ENCODE assay signal across 11 cellular contexts in the genomic region with DNA sequence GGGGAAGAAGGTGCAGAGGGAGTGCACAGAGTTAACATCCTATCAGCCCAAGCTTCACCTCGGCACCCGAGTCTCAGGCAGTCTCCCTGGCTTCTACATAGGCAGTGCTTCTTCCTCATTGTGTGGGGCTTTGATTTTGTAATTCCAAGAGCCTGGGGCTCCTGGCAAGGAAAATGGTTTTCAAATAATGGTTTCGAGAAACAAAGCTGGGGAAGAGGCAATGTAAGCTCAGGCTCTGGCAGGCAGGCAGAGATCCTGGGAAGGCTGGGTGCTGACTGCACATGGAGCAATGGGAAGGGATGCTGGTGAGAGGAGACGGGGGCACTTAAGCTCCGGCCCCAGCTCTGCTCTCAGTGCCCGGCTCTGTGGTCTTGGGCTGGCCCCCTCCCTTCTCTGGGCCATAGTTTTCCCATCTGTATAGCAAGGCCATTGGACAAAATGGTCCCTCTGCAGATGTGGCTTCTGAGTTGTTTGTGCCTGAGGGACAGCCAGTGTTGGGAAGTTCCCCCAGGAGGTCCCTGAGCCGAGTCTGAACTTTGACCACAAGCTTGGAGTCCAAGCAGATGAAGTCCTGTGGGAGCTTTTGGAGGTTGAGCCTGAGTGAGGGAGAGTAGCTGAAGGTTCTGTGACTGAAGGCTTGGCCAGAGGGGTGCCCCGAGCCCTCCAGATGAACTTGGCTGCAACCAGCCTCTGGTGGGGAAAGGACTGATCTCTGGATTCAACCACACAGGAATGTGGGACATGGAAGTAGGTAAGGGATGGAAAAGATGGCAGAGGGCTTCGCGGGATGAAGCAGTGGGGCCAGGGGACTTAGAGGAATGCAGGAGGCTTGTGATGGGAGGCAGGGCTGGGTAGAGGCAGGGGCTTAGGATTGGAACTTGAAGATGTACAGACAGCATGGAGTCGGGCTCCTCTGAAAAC. TPM values are rescaled to one million over a fixed set of nuclear protein-coding genes. Genes with fewer than 3 reads are reported as not detected.
DNase-seq lines count a peak whose midpoint lies in the region; ATAC-seq and TF ChIP-seq lines count a peak whose summit lies in the region.
"Had no signal": no experiment of that assay in that cellular context is flagged by ENCODE, and none has a peak within 500 bp of the region (broad histone marks: within the 10 kb centered on the region; RNA-seq: fewer than 3 reads in every experiment).

No MANE protein-coding gene starts in this region.

- no peaks in the 10 kb centered on the region for H3K9me3 ChIP-seq in SK-N-SH
- no peaks in the 10 kb centered on the region for H3K9me3 ChIP-seq in fibroblast of lung (ENCODE audit: control insufficient read depth, insufficient read depth, low read depth, low read length)
- H3K9me3 ChIP-seq in muscle layer of colon (ENCODE audit: low read length), result no peaks in the 10 kb centered on the region
- no peaks in the 10 kb centered on the region for H3K9me3 ChIP-seq in tibial nerve
- no peaks in the 10 kb centered on the region for H3K9me3 ChIP-seq in PC-3 (ENCODE audit: low read length)

- no peak overlapping the region for H2AFZ ChIP-seq in SK-N-SH (ENCODE audit: low read depth)
- no peak overlapping the region for H2AFZ ChIP-seq in fibroblast of lung (ENCODE audit: low read length)
- no peak overlapping the region for H2AFZ ChIP-seq in PC-3 (ENCODE audit: low read length)

- CTCF ChIA-PET in SK-N-SH (lab: Yijun Ruan, JAX), result interaction anchor here (1.1 to 52.5 kb wide), 5 partner anchors 12 to 36 kb away, joined by 3 to 1751 read pairs (median 6); a partner anchor contains a TSS
- CTCF ChIA-PET in PC-3 (lab: Charles Lee), result no interaction called here

- H3K27ac ChIP-seq in SK-N-SH (ENCODE audit: low read depth in 2 of 2, low read length in 1 of 2) (peak overlapping the region; percentile 81 to 90), fibroblast of lung (ENCODE audit: insufficient read depth, low read length) (peak overlapping the region; percentile 90), muscle layer of colon (ENCODE audit: low read depth, low read length) (peak overlapping the region; percentile 99), tibial nerve (peak overlapping the region; percentile 73 to 90 (median 84)), PC-3 (ENCODE audit: low read length) (no peak overlapping the region)

- no peak for TF ChIP-seq EP300 in SK-N-SH (IDR thresholded peaks at IDR 0.05; ENCODE audit: borderline replicate concordance in 1 of 2, low read depth in 1 of 2, low read length in 1 of 2)
- TF ChIP-seq EP300 in tibial nerve (IDR thresholded peaks at IDR 0.05), result no peak

- BruUV-seq in PC-3 (replicated peaks; lab: Mats Ljungman, UMichigan), result no TSS peak

- ATAC-seq in PC-3, result no peak

- intact Hi-C loops in PC-3 (cut with micrococcal nuclease), result no loop called here

- H3F3A ChIP-seq in SK-N-SH (replicated peaks; ENCODE audit: insufficient read depth) (peaks cover 40% of the 10 kb centered on the region), PC-3 (ENCODE audit: low read length, unreplicated experiment) (no peaks in the 10 kb centered on the region)

- DNase-seq in SK-N-SH (no peak), fibroblast of lung (ENCODE audit: low read depth in 2 of 2) (no peak), tibial nerve (ENCODE audit: low spot score in 2 of 2) (no peak), PC-3 (no peak), NOMO-1 (lab: John Stamatoyannopoulos, UW; ENCODE audit: unreplicated experiment in 2 of 2) (no peak), medulla oblongata (ENCODE audit: extremely low spot score) (no peak), GM10266 (ENCODE audit: extremely low spot score) (no peak)
- DNase-seq: anterior cingulate cortex, DMS79 treated with DMSO at 0.1 percent for 48 hours, naive B cell had no signal

- H3K4me1 ChIP-seq in SK-N-SH (ENCODE audit: control insufficient read depth in 1 of 2, insufficient read depth in 2 of 2, low read depth in 1 of 2, low read length in 1 of 2) (peaks cover 44 to 66% of the 10 kb centered on the region in 2 experiments), fibroblast of lung (ENCODE audit: control insufficient read depth, extremely low read depth, insufficient read depth, low read length) (peaks cover 43% of the 10 kb centered on the region), muscle layer of colon (ENCODE audit: insufficient read depth, low read length) (peaks cover 32% of the 10 kb centered on the region), tibial nerve (peaks cover 0 to 21% (median 0%) of the 10 kb centered on the region in 4 donors), PC-3 (ENCODE audit: insufficient read depth, low read length) (peaks cover 6% of the 10 kb centered on the region; the same call in 1 of the 2 replicates)

- TF ChIP-seq RAD21 in SK-N-SH (IDR thresholded peaks at IDR 0.05; ENCODE audit: low read length), result no peak

- H4K20me1 ChIP-seq in SK-N-SH (ENCODE audit: insufficient read depth) (peaks cover 52% of the 10 kb centered on the region), fibroblast of lung (ENCODE audit: control insufficient read depth, extremely low read depth, insufficient read depth, low read length) (no peaks in the 10 kb centered on the region), PC-3 (ENCODE audit: low read length) (no peaks in the 10 kb centered on the region)

- no peak for TF ChIP-seq POLR2A in tibial nerve (IDR thresholded peaks at IDR 0.05)

- no peaks in the 10 kb centered on the region for H3K9me2 ChIP-seq in SK-N-SH
- no peaks in the 10 kb centered on the region for H3K9me2 ChIP-seq in PC-3 (replicated peaks; ENCODE audit: low read length)

- no peaks in the 10 kb centered on the region for H3K27me3 ChIP-seq in SK-N-SH (ENCODE audit: insufficient read depth)
- H3K27me3 ChIP-seq in fibroblast of lung (ENCODE audit: control insufficient read depth, insufficient read depth, low read length), result no peaks in the 10 kb centered on the region
- no peaks in the 10 kb centered on the region for H3K27me3 ChIP-seq in muscle layer of colon (ENCODE audit: control insufficient read depth in 1 of 2, insufficient read depth in 2 of 2, low read length in 2 of 2)
- H3K27me3 ChIP-seq in tibial nerve, result no peaks in the 10 kb centered on the region
- H3K27me3 ChIP-seq in PC-3 (ENCODE audit: low read length), result no peaks in the 10 kb centered on the region

- TF ChIP-seq CTCF in SK-N-SH (IDR thresholded peaks at IDR 0.05), result no peak
- TF ChIP-seq CTCF in fibroblast of lung (conservative IDR thresholded peaks at IDR 0.05 in 1 of 2, IDR thresholded peaks at IDR 0.05 in 1 of 2; ENCODE audit: low read depth in 1 of 2, low read length in 2 of 2), result no peak
- no peak for TF ChIP-seq CTCF in tibial nerve (IDR thresholded peaks at IDR 0.05)
- no peak for TF ChIP-seq CTCF in PC-3 (conservative IDR thresholded peaks at IDR 0.05; ENCODE audit: low read depth, low read length)
- TF ChIP-seq CTCF in GM10266 (IDR thresholded peaks at IDR 0.05; ENCODE audit: control insufficient read depth, insufficient read depth, low read depth, missing control alignments), result no peak

- H3K79me2 ChIP-seq in SK-N-SH (ENCODE audit: insufficient read depth) (peaks cover 61% of the 10 kb centered on the region), fibroblast of lung (ENCODE audit: control insufficient read depth, insufficient read depth, low read length) (peaks cover 60% of the 10 kb centered on the region), PC-3 (ENCODE audit: low read length) (no peaks in the 10 kb centered on the region)

- WGBS in SK-N-SH (ENCODE audit: low lambda C conversion rate), result 71% methylated on average over 11 of the region's 11 CpGs
- whole genome bisulfite sequencing in tibial nerve, 2 donors, result 45 to 48% methylated on average over 11 of the region's 11 CpGs

- H3K9ac ChIP-seq in SK-N-SH (peak overlapping the region; percentile 62), fibroblast of lung (ENCODE audit: insufficient read depth, low read length) (peak overlapping the region; percentile 88), muscle layer of colon (ENCODE audit: low read length) (peak overlapping the region; percentile 99), PC-3 (ENCODE audit: low read length) (no peak overlapping the region)

- H3K4me2 ChIP-seq in SK-N-SH (peak overlapping the region; percentile 91), fibroblast of lung (ENCODE audit: extremely low read depth, insufficient read depth, low read length) (peak overlapping the region; percentile 74), PC-3 (ENCODE audit: low read length) (no peak overlapping the region)

- H3K36me3 ChIP-seq in SK-N-SH (replicated peaks in 1 of 2; ENCODE audit: control insufficient read depth in 1 of 2, insufficient read depth in 2 of 2, low read length in 1 of 2) (peaks cover 0 to 12% of the 10 kb centered on the region in 2 experiments), fibroblast of lung (ENCODE audit: control insufficient read depth, insufficient read depth, low read length) (peaks cover 4% of the 10 kb centered on the region), muscle layer of colon (ENCODE audit: insufficient read depth, low read length) (peaks cover 55% of the 10 kb centered on the region), tibial nerve (no peaks in the 10 kb centered on the region), PC-3 (ENCODE audit: low read depth, low read length) (no peaks in the 10 kb centered on the region)

- POLR2A ChIA-PET in SK-N-SH (lab: Yijun Ruan, JAX) (interaction anchor here (0.9 to 4.7 kb wide), 5 partner anchors 9 to 22 kb away, joined by 3 to 30 read pairs (median 5); no protein-coding TSS in a partner anchor), PC-3 (lab: Charles Lee; ENCODE audit: unreplicated experiment) (no interaction called here)

- peak overlapping the region; percentile 53 to 72 for H3K4me3 ChIP-seq in SK-N-SH (ENCODE audit: low read depth in 2 of 2, low read length in 1 of 2)
- peak overlapping the region; percentile 70 to 95 (median 87) for H3K4me3 ChIP-seq in fibroblast of lung (replicated peaks in 1 of 4; ENCODE audit: control extremely low read depth in 1 of 4, insufficient read depth in 1 of 4, low read depth in 3 of 4, low read length in 4 of 4)
- H3K4me3 ChIP-seq in muscle layer of colon (ENCODE audit: low read depth in 1 of 2, low read length in 2 of 2), result peak overlapping the region; percentile 98 to 99
- H3K4me3 ChIP-seq in tibial nerve, result peak overlapping the region; percentile 35 to 57 (median 48)
- H3K4me3 ChIP-seq in PC-3 (ENCODE audit: low read length), result no peak overlapping the region

RNA-seq across cellular contexts. Expression of a gene that starts 28.5 kb away (rescaled TPM):
- polyA plus RNA-seq in SK-N-SH (2012; rRNA removed) (0.16 TPM in 1 of 2 replicates, not detected in the other), fibroblast of lung (0.34 TPM in 1 of 2 replicates, not detected in the other)
- 0.09 TPM in 1 of 2 replicates, not detected in the other for polyA plus RNA-seq in SK-N-SH (2012; cell fraction: cytosol; rRNA removed)
- polyA plus RNA-seq in SK-N-SH (2012; cell fraction: nucleus; rRNA removed), result 0.29 TPM in 1 of 2 replicates, not detected in the other
- total RNA-seq in fibroblast of lung (not detected in 2 replicates), tibial nerve (100 to 1,000 TPM in 1 of 4 donors, 10 to 100 TPM in 3; 22.8 to 109 (median 80.7) TPM), PC-3 (2014; rRNA removed) (not detected in 2 replicates)
- polyA plus RNA-seq in fibroblast of lung (2012), result not detected in 2 replicates
- not detected in 2 replicates for polyA minus RNA-seq in fibroblast of lung (ENCODE audit: low replicate concordance)

RNA-seq across cellular contexts. Expression of a gene that starts 49.7 kb away (rescaled TPM):
- polyA plus RNA-seq in SK-N-SH (2012; rRNA removed) (17.4 and 17.5 TPM in 2 replicates), fibroblast of lung (9.1 and 11.3 TPM in 2 replicates)
- 11.3 and 13.9 TPM in 2 replicates for polyA plus RNA-seq in SK-N-SH (2012; cell fraction: cytosol; rRNA removed)
- 22.3 and 27.6 TPM in 2 replicates for polyA plus RNA-seq in SK-N-SH (2012; cell fraction: nucleus; rRNA removed)
- total RNA-seq in fibroblast of lung (4.9 and 7.6 TPM in 2 replicates), tibial nerve (1 to 10 TPM; 5.0 to 8.2 (median 6.7) TPM), PC-3 (2014; rRNA removed) (11.9 and 12.8 TPM in 2 replicates)
- polyA plus RNA-seq in fibroblast of lung (2012), result 7.1 and 9.4 TPM in 2 replicates
- polyA minus RNA-seq in fibroblast of lung (ENCODE audit: low replicate concordance), result 12.6 and 15.1 TPM in 2 replicates

Comparison
In these comparisons a context has a peak if more than half of its experiments do, and no peak if none do; other contexts are left out.
1. RNA of a gene that starts 28.5 kb away (total RNA-seq): 22.8 to 109 TPM in tibial nerve; not detected in fibroblast of lung and not detected in PC-3; every median in the first group is over 10 times any median in the second.